ENCODE assay signal across 8 cellular contexts in the genomic region with DNA sequence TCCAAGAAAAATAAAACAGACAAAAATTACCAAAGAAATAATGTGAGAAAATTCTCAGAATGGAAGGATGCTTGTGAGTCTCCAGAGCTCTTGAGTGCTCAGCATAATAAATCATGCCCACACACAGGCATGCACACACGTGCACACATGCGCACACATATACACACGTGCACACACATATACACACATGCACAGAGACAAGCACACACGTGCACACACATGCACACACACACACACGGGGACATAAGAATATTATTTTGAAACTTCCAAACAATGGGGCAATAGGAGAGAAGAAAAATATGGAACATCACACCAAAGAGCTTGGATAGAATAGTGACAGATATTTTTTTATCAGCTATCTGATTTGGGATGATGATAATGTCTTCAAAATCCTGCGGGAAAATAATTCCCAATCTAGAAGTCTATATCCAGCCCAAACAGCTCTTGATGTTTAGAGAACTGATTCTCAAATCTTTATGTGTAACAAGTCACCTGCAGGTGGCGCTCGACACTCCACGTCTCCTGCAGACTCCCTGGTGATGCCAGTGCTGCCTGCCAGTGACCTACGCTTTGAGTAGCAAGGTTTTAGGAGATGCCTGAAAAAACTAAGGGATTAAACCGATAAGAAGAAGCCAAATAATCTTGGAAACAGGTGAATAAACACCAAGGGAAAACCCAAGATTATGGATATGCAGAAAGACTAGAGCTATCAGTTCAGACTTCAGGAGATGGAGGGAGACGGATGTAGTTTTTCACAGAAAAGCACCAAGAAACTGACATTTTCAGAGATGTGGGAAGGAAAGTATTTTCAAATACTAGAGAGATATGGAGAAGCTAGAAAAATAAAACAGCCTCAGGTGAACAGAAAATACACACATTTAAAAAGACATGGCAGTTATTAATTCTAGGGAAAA.
DNase-seq lines count a peak whose midpoint lies in the region; ATAC-seq and TF ChIP-seq lines count a peak whose summit lies in the region.

No MANE protein-coding gene starts in this region.

- POLR2A ChIA-PET in AG04450 (lab: Yijun Ruan, JAX) = no interaction called here

- peak; percentile 73 for TF ChIP-seq CTCF in AG04450 (IDR thresholded peaks at IDR 0.05; ENCODE audit: low read depth, low read length)
- TF ChIP-seq CTCF in tibial artery (IDR thresholded peaks at IDR 0.05) = peak; percentile 20 to 38

- no peaks in the 10 kb centered on the region for H3K4me1 ChIP-seq in tibial artery

- no peaks in the 10 kb centered on the region for H3K9me3 ChIP-seq in AG04450 (ENCODE audit: control insufficient read depth, insufficient read depth, low read length)
- H3K9me3 ChIP-seq in tibial artery = no peaks in the 10 kb centered on the region

- no peak overlapping the region for H3K4me3 ChIP-seq in AG04450 (ENCODE audit: low read depth, low read length)
- H3K4me3 ChIP-seq in tibial artery = no peak overlapping the region

- no peaks in the 10 kb centered on the region for H3K36me3 ChIP-seq in tibial artery

- ATAC-seq in GM18519 (IDR thresholded peaks at IDR 0.05; ENCODE audit: low FRiP score, unreplicated experiment) = peak; percentile 80
- ATAC-seq in HG03442 (IDR thresholded peaks at IDR 0.05; ENCODE audit: unreplicated experiment) = peak; percentile 70

- H3K27ac ChIP-seq in AG04450 (ENCODE audit: low read depth, low read length) = no peak overlapping the region
- no peak overlapping the region for H3K27ac ChIP-seq in tibial artery

- intact Hi-C loops in tibial artery (cut with DNase I; ENCODE audit: low total_unique reads) = no loop called here

- CTCF ChIA-PET in AG04450 (lab: Charles Lee) = interaction anchor here (0.6 to 2.5 kb wide), 60 partner anchors 9 to 1093 kb away, joined by 3 to 49 read pairs (median 4); no protein-coding TSS in a partner anchor

- H3K27me3 ChIP-seq in AG04450 (ENCODE audit: control insufficient read depth, insufficient read depth, low read length) (no peaks in the 10 kb centered on the region), tibial artery (no peaks in the 10 kb centered on the region)

- DNase-seq in AG04450 (ENCODE audit: low read depth, low spot score) = peak; percentile 29
- peak; percentile 30 for DNase-seq in NCI-H82 treated with DMSO at 0.1 percent for 48 hours (lab: John Stamatoyannopoulos, UW; ENCODE audit: unreplicated experiment)
- DNase-seq in activated T-cell treated with anti-CD3 and anti-CD28 coated beads for 4 hours = peak; percentile 36
- DNase-seq in fibroblast of peridontal ligament (ENCODE audit: extremely low read depth) = peak; percentile 66
- DNase-seq in occipital lobe (lab: John Stamatoyannopoulos, UW) = peak; percentile 44
- peak; percentile 62 to 66 for DNase-seq in tibial artery
